Comparison of ENCODE assay signal across 8 cellular contexts in the genomic region with DNA sequence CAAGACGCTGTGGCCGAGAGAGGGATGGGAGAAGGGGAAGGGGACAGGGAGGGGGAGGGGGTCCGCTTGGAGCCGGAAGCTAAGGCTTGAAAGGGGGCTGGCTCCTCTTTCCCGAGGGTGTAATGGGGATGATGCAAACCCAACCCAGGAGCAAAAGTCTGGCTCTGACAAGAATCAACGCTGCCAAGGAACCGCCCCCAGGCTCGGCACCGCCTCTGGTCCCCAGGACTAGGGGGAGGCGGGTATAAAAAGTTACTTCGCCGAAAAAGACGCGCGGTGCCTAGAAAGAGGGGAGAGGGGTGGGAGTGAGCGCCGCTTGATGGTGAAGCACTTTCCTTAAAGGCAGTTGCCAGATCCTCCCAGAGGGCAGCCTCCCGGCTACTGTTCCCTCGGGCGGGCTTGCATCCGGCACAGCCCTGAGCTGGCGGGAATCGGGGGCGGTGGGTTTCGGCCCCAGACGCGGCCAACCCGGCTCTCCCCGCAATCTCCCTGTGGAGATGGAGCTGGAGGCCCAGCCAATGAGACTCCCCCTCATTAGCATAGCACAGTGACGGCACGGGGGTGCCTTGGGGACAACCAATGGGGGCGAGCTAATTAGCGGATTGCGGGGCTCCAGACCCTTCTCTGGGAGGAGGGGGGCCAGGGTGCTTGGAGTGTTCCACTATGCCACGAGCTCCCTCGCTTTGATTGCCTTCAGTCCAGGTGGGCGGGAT. TPM values are rescaled to one million over a fixed set of nuclear protein-coding genes. Genes with fewer than 3 reads are reported as not detected.
DNase-seq lines count a peak whose midpoint lies in the region; ATAC-seq and TF ChIP-seq lines count a peak whose summit lies in the region.

TSS of gene KCNT2 (minus strand) at position 40 of the 713 bp plus-strand sequence. CDS start 131 bp downstream, outside the sequence.

- H3K9me2 ChIP-seq in OCI-LY7 (ENCODE audit: insufficient read depth, low read length): no peaks in the 10 kb centered on the region

- no peaks in the 10 kb centered on the region for H3K36me3 ChIP-seq in adipocyte (ENCODE audit: control insufficient read depth, insufficient read depth, low read length, severe bottlenecking)
- H3K36me3 ChIP-seq in heart left ventricle: no peaks in the 10 kb centered on the region
- H3K36me3 ChIP-seq in ovary: no peaks in the 10 kb centered on the region
- no peaks in the 10 kb centered on the region for H3K36me3 ChIP-seq in OCI-LY7 (ENCODE audit: insufficient read depth, low read length)

- no peak for TF ChIP-seq CTCF in heart left ventricle (IDR thresholded peaks at IDR 0.05)
- TF ChIP-seq CTCF in ovary (IDR thresholded peaks at IDR 0.05): no peak
- no peak for TF ChIP-seq CTCF in OCI-LY7 (conservative IDR thresholded peaks at IDR 0.05; ENCODE audit: low read length)
- TF ChIP-seq CTCF in GM13976 (IDR thresholded peaks at IDR 0.05; ENCODE audit: borderline replicate concordance, control extremely low read depth, extremely low read depth, insufficient read depth, missing control alignments): no peak

- H4K20me1 ChIP-seq in OCI-LY7 (ENCODE audit: insufficient read depth, low read length): no peaks in the 10 kb centered on the region

- ATAC-seq in GM19397 (IDR thresholded peaks at IDR 0.05; ENCODE audit: unreplicated experiment) (peak; percentile 20), heart left ventricle (peak; percentile 74 to 90 (median 85)), GM18511 (IDR thresholded peaks at IDR 0.05; ENCODE audit: unreplicated experiment) (no peak)

- TF ChIP-seq EP300 in ovary (IDR thresholded peaks at IDR 0.05): no peak

- H2AFZ ChIP-seq in OCI-LY7 (ENCODE audit: low read length): no peak within 1 kb of the TSS

- no peak within 1 kb of the TSS for H3K4me2 ChIP-seq in OCI-LY7 (ENCODE audit: low read length)

- H3K9ac ChIP-seq in adipocyte (ENCODE audit: low read length): peak within 1 kb of the TSS; percentile 55

- H3K27me3 ChIP-seq in adipocyte (replicated peaks; ENCODE audit: control insufficient read depth, insufficient read depth, low read length) (no peaks in the 10 kb centered on the region), heart left ventricle (peaks cover 0 to 22% (median 0%) of the 10 kb centered on the region in 9 donors), ovary (no peaks in the 10 kb centered on the region)

- H3K27ac ChIP-seq in heart left ventricle (peak within 1 kb of the TSS in 11 of 12 donors; percentile 31 to 79 (median 66)), ovary (peak within 1 kb of the TSS; percentile 72 to 89), OCI-LY7 (ENCODE audit: low read depth, low read length, poor library complexity, severe bottlenecking) (no peak within 1 kb of the TSS)

- H3K4me1 ChIP-seq in adipocyte (ENCODE audit: control insufficient read depth, insufficient read depth, low read length): peaks cover 4% of the 10 kb centered on the region
- H3K4me1 ChIP-seq in heart left ventricle: peaks cover 0 to 19% (median 0%) of the 10 kb centered on the region in 12 donors
- peaks cover 3% of the 10 kb centered on the region for H3K4me1 ChIP-seq in ovary (ENCODE audit: insufficient read depth)
- H3K4me1 ChIP-seq in OCI-LY7 (ENCODE audit: insufficient read depth, low read length, poor library complexity, severe bottlenecking): no peaks in the 10 kb centered on the region

- intact Hi-C loops in heart left ventricle (cut with DNase I) (no loop called here), ovary (cut with DNase I) (loop anchor here in 1 of 4 donors (10.0 kb wide), 1 partner anchor 46 kb away; the partner anchor contains the start of gene CFH), OCI-LY7 (cut with micrococcal nuclease; ENCODE audit: unreplicated experiment) (no loop called here)

- DNase-seq in NCI-H1694 (lab: John Stamatoyannopoulos, UW) (peak; percentile 97), adipocyte (ENCODE audit: low read depth) (peak; percentile 86), heart left ventricle (peak; percentile 55 to 75 (median 59)), ovary (peak; percentile 80 to 88 (median 86)), OCI-LY7 (ENCODE audit: low spot score) (no peak), GM13976 (ENCODE audit: low spot score) (no peak)

- H3K79me2 ChIP-seq in OCI-LY7 (ENCODE audit: insufficient read depth, low read depth, low read length): no peaks in the 10 kb centered on the region

- WGBS in heart left ventricle, 4 donors: 0 to 1% (median 1%) methylated on average over 36 to 37 of the region's 37 CpGs
- 1 to 2% (median 1%) methylated on average over 36 to 37 of the region's 37 CpGs for WGBS in ovary, 3 donors

- TF ChIP-seq POLR2A in heart left ventricle (IDR thresholded peaks at IDR 0.05): peak in 1 of 2 donors; percentile 19
- peak; percentile 40 for TF ChIP-seq POLR2A in ovary (IDR thresholded peaks at IDR 0.05)

- no TSS peak for BruUV-seq in OCI-LY7 (replicated peaks; lab: Mats Ljungman, UMichigan)

- peak within 1 kb of the TSS; percentile 78 for H3K4me3 ChIP-seq in adipocyte (ENCODE audit: low read length)
- H3K4me3 ChIP-seq in heart left ventricle: peak within 1 kb of the TSS; percentile 15 to 68 (median 54)
- H3K4me3 ChIP-seq in ovary: peak within 1 kb of the TSS; percentile 37
- no peak within 1 kb of the TSS for H3K4me3 ChIP-seq in OCI-LY7 (ENCODE audit: low read depth, low read length, poor library complexity, severe bottlenecking)

- H3K9me3 ChIP-seq in adipocyte (ENCODE audit: control insufficient read depth, low read length): no peaks in the 10 kb centered on the region
- peaks cover 0 to 4% (median 0%) of the 10 kb centered on the region in 12 donors for H3K9me3 ChIP-seq in heart left ventricle
- no peaks in the 10 kb centered on the region for H3K9me3 ChIP-seq in ovary
- H3K9me3 ChIP-seq in OCI-LY7 (ENCODE audit: low read length): no peaks in the 10 kb centered on the region

- in situ Hi-C loops in GM13976 (cut with MboI; ENCODE audit: low sequenced_read_pairs, unreplicated experiment): no loop called here

- POLR2A ChIA-PET in OCI-LY7 (lab: Charles Lee): no interaction called here

- CTCF ChIA-PET in OCI-LY7 (lab: Charles Lee; ENCODE audit: unreplicated experiment): no interaction called here

RNA-seq across cellular contexts. Expression of gene KCNT2, which starts in this region (rescaled TPM):
- 1 to 10 TPM in 2 of 9 donors, under 1 TPM in 7; 0.21 to 6.9 (median 0.69) TPM for total RNA-seq in heart left ventricle
- under 1 TPM; 0.15 to 0.19 TPM for polyA plus RNA-seq in heart left ventricle
- total RNA-seq in ovary: 10 to 100 TPM in 6 of 7 donors, 1 to 10 TPM in 1; 9.3 to 34.9 (median 22.1) TPM
- polyA plus RNA-seq in ovary: 1 to 10 TPM; 5.3 to 9.4 TPM
- total RNA-seq in OCI-LY7 (2014; rRNA removed; shearing (Covaris generic)): not detected in 2 replicates
- total RNA-seq in OCI-LY7 (2022): not detected in 2 replicates

Comparison
In these comparisons a context has a peak if more than half of its experiments do, and no peak if none do; other contexts are left out.
1. RNA of gene KCNT2 (polyA plus RNA-seq): 5.3 to 9.4 TPM in ovary; 0.15 to 0.19 TPM in heart left ventricle; every median in the first group is over 4 times any median in the second.
2. DNase-seq: peak in NCI-H1694 (single experiment), adipocyte (single experiment), heart left ventricle (5 of 5) and ovary (5 of 5); none in OCI-LY7 (single experiment) and GM13976 (single experiment).